ENCODE assay signal across 16 cellular contexts in genomic region chr13:99626461-99627082, GRCh38. TPM values are rescaled to one million over a fixed set of nuclear protein-coding genes. Genes with fewer than 3 reads are reported as not detected.
DNase-seq lines count a peak whose midpoint lies in the region; ATAC-seq and TF ChIP-seq lines count a peak whose summit lies in the region.
"Had no signal": no experiment of that assay in that cellular context is flagged by ENCODE, and none has a peak within 500 bp of the region (broad histone marks: within the 10 kb centered on the region; RNA-seq: fewer than 3 reads in every experiment).

No MANE protein-coding gene starts in this region.

- intact Hi-C loops in sigmoid colon (cut with DNase I) = no loop called here

- peaks cover 28% of the 10 kb centered on the region for H3K4me1 Mint-ChIP-seq in T-helper 17 cell
- H3K4me1 Mint-ChIP-seq: activated B cell treated with CpG ODN at 0.5 μM for 24 hours had no signal

- H3K4me3 Mint-ChIP-seq in T-helper 17 cell = no peak overlapping the region
- H3K4me3 Mint-ChIP-seq: activated B cell treated with CpG ODN at 0.5 μM for 24 hours had no signal

- H3K36me3 ChIP-seq in sigmoid colon = no peaks in the 10 kb centered on the region
- H3K36me3 ChIP-seq: upper lobe of right lung had no signal

- H3K27ac Mint-ChIP-seq in T-helper 17 cell = peak overlapping the region; percentile 39
- H3K27ac Mint-ChIP-seq: activated B cell treated with CpG ODN at 0.5 μM for 24 hours had no signal

- H3K4me3 ChIP-seq in fibroblast of pulmonary artery (replicated peaks; ENCODE audit: low read depth, low read length) (no peak overlapping the region), sigmoid colon (peak overlapping the region in 2 of 4 donors; percentile 1 to 11)
- H3K4me3 ChIP-seq: upper lobe of right lung had no signal

- peak; percentile 23 for DNase-seq in GM04504 (ENCODE audit: low read depth)
- DNase-seq in T-helper 17 cell = no peak
- DNase-seq in fibroblast of pulmonary artery (ENCODE audit: low read depth) = peak; percentile 46
- DNase-seq in sigmoid colon = no peak
- no peak for DNase-seq in activated CD8-positive, alpha-beta memory T cell treated with anti-CD3 and anti-CD28 coated beads, Interleukin-2, amount 50 U/mL, for 48 hours
- no peak for DNase-seq in SIG-M5 (lab: John Stamatoyannopoulos, UW)
- no peak for DNase-seq in NCI-H510A treated with DMSO at 0.1 percent for 48 hours (lab: John Stamatoyannopoulos, UW)
- no peak for DNase-seq in RPMI8226
- DNase-seq: activated B cell treated with CpG ODN at 0.5 μM for 24 hours; activated gamma-delta T cell; DMS79; effector memory CD8-positive, alpha-beta T cell; islet precursor cell; NCI-H146; upper lobe of right lung had no signal

- H3K4me1 ChIP-seq in sigmoid colon = peaks cover 0 to 49% (median 35%) of the 10 kb centered on the region in 4 donors
- H3K4me1 ChIP-seq: parathyroid adenoma, upper lobe of right lung had no signal

- H3K9me3 ChIP-seq in T-helper 17 cell (ENCODE audit: control insufficient read depth, low read length, poor library complexity, severe bottlenecking) (no peaks in the 10 kb centered on the region), sigmoid colon (no peaks in the 10 kb centered on the region)
- H3K9me3 ChIP-seq: upper lobe of right lung had no signal

- no peak for TF ChIP-seq POLR2A in sigmoid colon (IDR thresholded peaks at IDR 0.05)

- H3K27me3 Mint-ChIP-seq in T-helper 17 cell = no peaks in the 10 kb centered on the region
- H3K27me3 Mint-ChIP-seq: activated B cell treated with CpG ODN at 0.5 μM for 24 hours; effector memory CD8-positive, alpha-beta T cell had no signal

- peak overlapping the region; percentile 17 to 61 (median 40) for H3K27ac ChIP-seq in sigmoid colon
- H3K27ac ChIP-seq: parathyroid adenoma, upper lobe of right lung had no signal

- no peak for ATAC-seq in T-helper 17 cell
- ATAC-seq: effector memory CD8-positive, alpha-beta T cell; upper lobe of right lung had no signal

- H3K27me3 ChIP-seq in sigmoid colon = no peaks in the 10 kb centered on the region
- H3K27me3 ChIP-seq: upper lobe of right lung had no signal

- peaks cover 9% of the 10 kb centered on the region for H3K36me3 Mint-ChIP-seq in T-helper 17 cell (ENCODE audit: low read depth)

- TF ChIP-seq CTCF in fibroblast of pulmonary artery (IDR thresholded peaks at IDR 0.05; ENCODE audit: low read length, missing control alignments) (no peak), sigmoid colon (IDR thresholded peaks at IDR 0.05) (no peak)

- no peak for TF ChIP-seq EP300 in sigmoid colon (IDR thresholded peaks at IDR 0.05)

- 84 to 90% methylated on average over 8 of the region's 8 CpGs for whole genome bisulfite sequencing in sigmoid colon, 2 donors

RNA-seq across cellular contexts. Expression of gene CLYBL, which starts 20.1 kb away (rescaled TPM):
- 10 to 100 TPM; 12.8 to 14.5 TPM for total RNA-seq in T-helper 17 cell
- total RNA-seq in sigmoid colon = 1 to 10 TPM; 3.6 to 9.7 (median 4.2) TPM
- polyA plus RNA-seq in sigmoid colon = 10 to 100 TPM in 2 of 3 donors, 1 to 10 TPM in 1; 9.9 to 31.2 (median 10.2) TPM

Comparison
In these comparisons a context has a peak if more than half of its experiments do, and no peak if none do; other contexts are left out.
1. DNase-seq: peak in GM04504 (single experiment) and fibroblast of pulmonary artery (single experiment); none in T-helper 17 cell (0 of 3), sigmoid colon (single experiment), activated CD8-positive, alpha-beta memory T cell treated with anti-CD3 and anti-CD28 coated beads, Interleukin-2, amount 50 U/mL, for 48 hours (single experiment), SIG-M5 (single experiment), NCI-H510A treated with DMSO at 0.1 percent for 48 hours (single experiment) and RPMI8226 (single experiment).